Comparison of ENCODE assay signal across 14 cellular contexts in genomic region chr12:117240356-117240755, GRCh38. TPM values are rescaled to one million over a fixed set of nuclear protein-coding genes. Genes with fewer than 3 reads are reported as not detected.
A peak's percentile ranks its signal among the peaks of the same experiment; 100 is the strongest.
DNase-seq lines count a peak whose midpoint lies in the region; ATAC-seq and TF ChIP-seq lines count a peak whose summit lies in the region.
"Had no signal": no experiment of that assay in that cellular context is flagged by ENCODE, and none has a peak within 500 bp of the region (broad histone marks: within the 10 kb centered on the region; RNA-seq: fewer than 3 reads in every experiment).

No MANE protein-coding gene starts in this region.

- TF ChIP-seq CTCF in left ventricle myocardium inferior (IDR thresholded peaks at IDR 0.05; ENCODE audit: borderline replicate concordance) (no peak), testis (IDR thresholded peaks at IDR 0.05) (no peak)

- H3K4me3 ChIP-seq in left ventricle myocardium inferior (no peak overlapping the region), testis (no peak overlapping the region)
- H3K4me3 ChIP-seq: BLaER1 had no signal

- intact Hi-C loops in Right ventricle myocardium superior (cut with DNase I) (no loop called here), left ventricle myocardium inferior (cut with micrococcal nuclease) (no loop called here), testis (cut with DNase I; ENCODE audit: low total_unique reads) (no loop called here)

- H3K36me3 ChIP-seq in left ventricle myocardium inferior: no peaks in the 10 kb centered on the region
- no peaks in the 10 kb centered on the region for H3K36me3 ChIP-seq in testis (ENCODE audit: low read depth, missing control alignments)
- H3K36me3 ChIP-seq: BLaER1 had no signal

- TF ChIP-seq POLR2A in testis (IDR thresholded peaks at IDR 0.05): no peak

- peak; percentile 39 for ATAC-seq in Right ventricle myocardium superior (ENCODE audit: poor library complexity)

- H3K27ac ChIP-seq in left ventricle myocardium inferior (replicated peaks) (no peak overlapping the region), testis (no peak overlapping the region)
- H3K27ac ChIP-seq: BLaER1 had no signal

- peaks cover 6% of the 10 kb centered on the region for H3K4me1 ChIP-seq in left ventricle myocardium inferior
- H3K4me1 ChIP-seq in testis: no peaks in the 10 kb centered on the region

- H3K9me3 ChIP-seq in left ventricle myocardium inferior (replicated peaks) (no peaks in the 10 kb centered on the region), testis (no peaks in the 10 kb centered on the region)

- 34 to 49% methylated on average over 4 of the region's 4 CpGs for WGBS in testis, 2 donors

- no peak for DNase-seq in Right ventricle myocardium superior
- DNase-seq in left ventricle myocardium inferior: no peak
- peak; percentile 84 for DNase-seq in NCI-H1694 (lab: John Stamatoyannopoulos, UW)
- DNase-seq in NCI-H524 (lab: John Stamatoyannopoulos, UW): peak; percentile 17 to 62
- DNase-seq in testis: peak; percentile 53
- DNase-seq in activated CD8-positive, alpha-beta memory T cell treated with anti-CD3 and anti-CD28 coated beads, Interleukin-2, amount 50 U/mL, for 4 hours: no peak
- no peak for DNase-seq in activated T-cell treated with anti-CD3 and anti-CD28 coated beads, Interleukin-2, amount 50 U/mL, for 1 hour
- DNase-seq: 8988T; CD4-positive, alpha-beta memory T cell; DMS53; DND-41; EL; H9 had no signal

- peaks cover 39% of the 10 kb centered on the region for H3K27me3 ChIP-seq in left ventricle myocardium inferior (ENCODE audit: low read depth)
- H3K27me3 ChIP-seq in testis: no peaks in the 10 kb centered on the region
- H3K27me3 ChIP-seq: BLaER1 had no signal

RNA-seq across cellular contexts. Expression of gene FBXO21, which starts 50.1 kb away (rescaled TPM):
- total RNA-seq in Right ventricle myocardium superior (35.3 TPM), left ventricle myocardium inferior (52.3 TPM), testis (100 to 1,000 TPM; 290 to 519 TPM)
- 101 TPM for polyA plus RNA-seq in testis (ENCODE audit: insufficient read depth, low read depth, low replicate concordance)

Comparison
In these comparisons a context has a peak if more than half of its experiments do, and no peak if none do; other contexts are left out.
1. DNase-seq: peak in NCI-H1694 (single experiment), NCI-H524 (2 of 2) and testis (single experiment); none in Right ventricle myocardium superior (single experiment), left ventricle myocardium inferior (single experiment), activated CD8-positive, alpha-beta memory T cell treated with anti-CD3 and anti-CD28 coated beads, Interleukin-2, amount 50 U/mL, for 4 hours (single experiment) and activated T-cell treated with anti-CD3 and anti-CD28 coated beads, Interleukin-2, amount 50 U/mL, for 1 hour (single experiment).